ENCODE assay signal across 10 cellular contexts in genomic region chr11:93648168-93648567, GRCh38.
DNase-seq lines count a peak whose midpoint lies in the region; ATAC-seq and TF ChIP-seq lines count a peak whose summit lies in the region.
"Had no signal": no experiment of that assay in that cellular context is flagged by ENCODE, and none has a peak within 500 bp of the region (broad histone marks: within the 10 kb centered on the region; RNA-seq: fewer than 3 reads in every experiment).

No MANE protein-coding gene starts in this region.

- H3K36me3 Mint-ChIP-seq in activated naive CD8-positive, alpha-beta T cell treated with anti-CD3 and anti-CD28 coated beads, Interleukin-2, amount 50 U/mL, for 24 hours (ENCODE audit: low read depth): no peaks in the 10 kb centered on the region
- H3K36me3 Mint-ChIP-seq: IgD-negative memory B cell, memory B cell had no signal

- H3K27me3 Mint-ChIP-seq in activated naive CD8-positive, alpha-beta T cell treated with anti-CD3 and anti-CD28 coated beads, Interleukin-2, amount 50 U/mL, for 24 hours: peaks cover 10% of the 10 kb centered on the region

- H3K9me3 Mint-ChIP-seq in activated naive CD8-positive, alpha-beta T cell treated with anti-CD3 and anti-CD28 coated beads, Interleukin-2, amount 50 U/mL, for 24 hours: no peaks in the 10 kb centered on the region
- H3K9me3 Mint-ChIP-seq: IgD-negative memory B cell, memory B cell had no signal

- H3K4me3 Mint-ChIP-seq in activated naive CD8-positive, alpha-beta T cell treated with anti-CD3 and anti-CD28 coated beads, Interleukin-2, amount 50 U/mL, for 24 hours: no peak overlapping the region
- H3K4me3 Mint-ChIP-seq: IgD-negative memory B cell, memory B cell had no signal

- peaks cover 6% of the 10 kb centered on the region for H3K4me1 Mint-ChIP-seq in activated naive CD8-positive, alpha-beta T cell treated with anti-CD3 and anti-CD28 coated beads, Interleukin-2, amount 50 U/mL, for 24 hours
- H3K4me1 Mint-ChIP-seq: memory B cell had no signal

- TF ChIP-seq CTCF in 22Rv1 (IDR thresholded peaks at IDR 0.05): peak; percentile 65
- TF ChIP-seq CTCF in GM12873 (IDR thresholded peaks at IDR 0.05; ENCODE audit: insufficient read depth, low read depth, low read length, missing control alignments): peak; percentile 54
- TF ChIP-seq CTCF in cardiac fibroblast (IDR thresholded peaks at IDR 0.05; ENCODE audit: low read depth, low read length): peak; percentile 33
- TF ChIP-seq CTCF in RWPE1 (conservative IDR thresholded peaks at IDR 0.05; ENCODE audit: low read depth): no peak

- no peak for ATAC-seq in activated naive CD8-positive, alpha-beta T cell treated with anti-CD3 and anti-CD28 coated beads, Interleukin-2, amount 50 U/mL, for 24 hours

- POLR2A ChIA-PET in RWPE1 (lab: Yijun Ruan, JAX; ENCODE audit: low non-redundant PET): no interaction called here

- H3K27ac ChIP-seq in 22Rv1 (no peak overlapping the region), RWPE1 (no peak overlapping the region)

- CTCF ChIA-PET in RWPE1 (lab: Yijun Ruan, JAX): interaction anchor here (1.7 kb wide), 1 partner anchor 414 kb away, joined by 7 read pairs; no protein-coding TSS in a partner anchor

- H3K4me3 ChIP-seq in cardiac fibroblast (replicated peaks in 1 of 2; ENCODE audit: low read depth in 2 of 2, low read length in 2 of 2): no peak overlapping the region

- no peak overlapping the region for H3K27ac Mint-ChIP-seq in activated naive CD8-positive, alpha-beta T cell treated with anti-CD3 and anti-CD28 coated beads, Interleukin-2, amount 50 U/mL, for 24 hours
- H3K27ac Mint-ChIP-seq: IgD-negative memory B cell, memory B cell had no signal

- DNase-seq in NAMALWA (ENCODE audit: low spot score): peak; percentile 36
- peak; percentile 23 to 37 for DNase-seq in cardiac fibroblast (ENCODE audit: low read depth in 2 of 2)
- no peak for DNase-seq in RWPE1 (ENCODE audit: low spot score)
- no peak for DNase-seq in activated naive CD8-positive, alpha-beta T cell treated with anti-CD3 and anti-CD28 coated beads, Interleukin-2, amount 50 U/mL, for 24 hours
- no peak for DNase-seq in effector CD8-positive, alpha-beta T cell (lab: John Stamatoyannopoulos, UW)
- no peak for DNase-seq in NCI-H524 treated with DMSO at 0.1 percent for 48 hours (lab: John Stamatoyannopoulos, UW)

Comparison
In these comparisons a context has a peak if more than half of its experiments do, and no peak if none do; other contexts are left out.
1. DNase-seq: peak in NAMALWA (single experiment) and cardiac fibroblast (2 of 2); none in RWPE1 (single experiment), activated naive CD8-positive, alpha-beta T cell treated with anti-CD3 and anti-CD28 coated beads, Interleukin-2, amount 50 U/mL, for 24 hours (single experiment), effector CD8-positive, alpha-beta T cell (single experiment) and NCI-H524 treated with DMSO at 0.1 percent for 48 hours (single experiment).